Comparison of ENCODE assay signal across 8 cellular contexts in genomic region chr13:48304132-48304876, GRCh38. TPM values are rescaled to one million over a fixed set of nuclear protein-coding genes. Genes with fewer than 3 reads are reported as not detected.
DNase-seq lines count a peak whose midpoint lies in the region; ATAC-seq lines count a peak whose summit lies in the region.

No MANE protein-coding gene starts in this region.

- peaks cover 6% of the 10 kb centered on the region for H3K36me3 ChIP-seq in CD4-positive, CD25-positive, alpha-beta regulatory T cell (ENCODE audit: control insufficient read depth, insufficient read depth, low read length)
- H3K36me3 ChIP-seq in adipocyte (ENCODE audit: control insufficient read depth, insufficient read depth, low read length, severe bottlenecking): peaks cover 3% of the 10 kb centered on the region

- H3K27me3 ChIP-seq in CD4-positive, CD25-positive, alpha-beta regulatory T cell (ENCODE audit: control insufficient read depth, insufficient read depth, low read length): no peaks in the 10 kb centered on the region
- no peaks in the 10 kb centered on the region for H3K27me3 ChIP-seq in adipocyte (replicated peaks; ENCODE audit: control insufficient read depth, insufficient read depth, low read length)

- H3K27ac ChIP-seq in CD4-positive, CD25-positive, alpha-beta regulatory T cell (ENCODE audit: insufficient read depth, low read length, poor library complexity, severe bottlenecking): peak overlapping the region; percentile 97

- peak overlapping the region; percentile 98 for H3K9ac ChIP-seq in adipocyte (ENCODE audit: low read length)

- peaks cover 27 to 50% (median 34%) of the 10 kb centered on the region in 4 donors for H3K4me1 Mint-ChIP-seq in CD4-positive, CD25-positive, alpha-beta regulatory T cell

- H3K4me1 ChIP-seq in CD4-positive, CD25-positive, alpha-beta regulatory T cell (ENCODE audit: control insufficient read depth, insufficient read depth, low read length, poor library complexity, severe bottlenecking): peaks cover 25% of the 10 kb centered on the region
- H3K4me1 ChIP-seq in adipocyte (ENCODE audit: control insufficient read depth, insufficient read depth, low read length): peaks cover 18% of the 10 kb centered on the region

- peak in 2 of 3 donors; percentile 42 to 64 for DNase-seq in CD4-positive, CD25-positive, alpha-beta regulatory T cell
- DNase-seq in NCI-H345 (lab: John Stamatoyannopoulos, UW): peak; percentile 28
- DNase-seq in adipocyte (ENCODE audit: low read depth): peak; percentile 78
- DNase-seq in cardiac septum (ENCODE audit: low spot score): peak; percentile 78
- peak; percentile 66 for DNase-seq in pons (ENCODE audit: low spot score)
- no peak for DNase-seq in NCI-H187 (lab: John Stamatoyannopoulos, UW)

- H3K27me3 Mint-ChIP-seq in CD4-positive, CD25-positive, alpha-beta regulatory T cell: no peaks in the 10 kb centered on the region

- peaks cover 4% of the 10 kb centered on the region for H3K36me3 Mint-ChIP-seq in CD4-positive, CD25-positive, alpha-beta regulatory T cell

- peak; percentile 22 to 28 for ATAC-seq in CD4-positive, CD25-positive, alpha-beta regulatory T cell (ENCODE audit: low read depth in 2 of 2)
- ATAC-seq in GM18517 (IDR thresholded peaks at IDR 0.05; ENCODE audit: unreplicated experiment): peak; percentile 74
- peak; percentile 77 for ATAC-seq in HG02870 (IDR thresholded peaks at IDR 0.05; ENCODE audit: unreplicated experiment)

- intact Hi-C loops in cardiac septum (cut with DNase I): loop anchor here (5.0 to 10.0 kb wide), 3 partner anchors 52 to 210 kb away; partner anchors contain the start of gene MED4

- no peaks in the 10 kb centered on the region for H3K9me3 ChIP-seq in CD4-positive, CD25-positive, alpha-beta regulatory T cell (ENCODE audit: control insufficient read depth in 2 of 2, low read length in 2 of 2)
- H3K9me3 ChIP-seq in adipocyte (ENCODE audit: control insufficient read depth, low read length): no peaks in the 10 kb centered on the region

- peaks cover 0 to 2% (median 0%) of the 10 kb centered on the region in 7 donors for H3K9me3 Mint-ChIP-seq in CD4-positive, CD25-positive, alpha-beta regulatory T cell

- peak overlapping the region; percentile 92 to 99 (median 96) for H3K27ac Mint-ChIP-seq in CD4-positive, CD25-positive, alpha-beta regulatory T cell

- peak overlapping the region; percentile 96 to 99 (median 98) for H3K4me3 Mint-ChIP-seq in CD4-positive, CD25-positive, alpha-beta regulatory T cell

- peak overlapping the region; percentile 99 for H3K4me3 ChIP-seq in CD4-positive, CD25-positive, alpha-beta regulatory T cell (ENCODE audit: low read depth, low read length)
- peak overlapping the region; percentile 96 for H3K4me3 ChIP-seq in adipocyte (ENCODE audit: low read length)

RNA-seq across cellular contexts. Expression of gene RB1, which starts 0.8 kb away (rescaled TPM):
- 23.1 TPM for total RNA-seq in CD4-positive, CD25-positive, alpha-beta regulatory T cell
- polyA plus RNA-seq in CD4-positive, CD25-positive, alpha-beta regulatory T cell: 10 to 100 TPM; 18.8 to 24.6 (median 22.9) TPM
- total RNA-seq in cardiac septum: 27.6 TPM

Comparison
In these comparisons a context has a peak if more than half of its experiments do, and no peak if none do; other contexts are left out.
1. ATAC-seq: peak in every context shown above with its lines; median percentile 77 in HG02870; 74 in GM18517; 25 in CD4-positive, CD25-positive, alpha-beta regulatory T cell.
2. DNase-seq: peak in CD4-positive, CD25-positive, alpha-beta regulatory T cell (2 of 3), NCI-H345 (single experiment), adipocyte (single experiment), cardiac septum (single experiment) and pons (single experiment); none in NCI-H187 (0 of 2).